In genomic region chr11:9222654-9223053, GRCh38 we compare ENCODE assay signal across 18 cellular contexts.
"Had no signal": no experiment of that assay in that cellular context is flagged by ENCODE, and none has a peak within 500 bp of the region (broad histone marks: within the 10 kb centered on the region; RNA-seq: fewer than 3 reads in every experiment).

No MANE protein-coding gene starts in this region.

- H3K27me3 ChIP-seq: esophagus squamous epithelium, heart right ventricle, upper lobe of right lung had no signal

- H3K9me3 Mint-ChIP-seq: activated CD4-positive, alpha-beta memory T cell treated with anti-CD3 and anti-CD28 coated beads, Interleukin-2, amount 10 ng/mL, durations not matched to agents 7 days and 5 days; activated CD4-positive, alpha-beta T cell treated with anti-CD3 and anti-CD28 coated beads, Interleukin-2, amount 10 ng/mL, durations not matched to agents 24 days and 14 days; activated naive CD4-positive, alpha-beta T cell treated with anti-CD3 and anti-CD28 coated beads for 36 hours; activated T-cell treated with anti-CD3 and anti-CD28 coated beads, Interleukin-2, amount 50 U/mL, for 72 hours; memory B cell; stimulated activated naive B cell treated with anti-CD40 and anti-IgM and Interleukin-4, amounts not matched to agents 10 μg/mL and 1 μg/mL and 100 μg/mL, for 72 hours had no signal

- H3K4me1 Mint-ChIP-seq: activated CD4-positive, alpha-beta memory T cell treated with anti-CD3 and anti-CD28 coated beads, Interleukin-2, amount 10 ng/mL, durations not matched to agents 7 days and 5 days had no signal

- H3K27me3 Mint-ChIP-seq: activated CD4-positive, alpha-beta memory T cell treated with anti-CD3 and anti-CD28 coated beads, Interleukin-2, amount 10 ng/mL, durations not matched to agents 7 days and 5 days; activated CD4-positive, alpha-beta T cell treated with anti-CD3 and anti-CD28 coated beads, Interleukin-2, amount 10 ng/mL, durations not matched to agents 24 days and 14 days; memory B cell; stimulated activated naive B cell treated with anti-CD40 and anti-IgM and Interleukin-4, amounts not matched to agents 10 μg/mL and 1 μg/mL and 100 μg/mL, for 72 hours had no signal

- DNase-seq: activated CD4-positive, alpha-beta memory T cell treated with anti-CD3 and anti-CD28 coated beads, Interleukin-2, amount 10 ng/mL, durations not matched to agents 7 days and 5 days; activated CD4-positive, alpha-beta T cell treated with anti-CD3 and anti-CD28 coated beads, Interleukin-2, amount 10 ng/mL, durations not matched to agents 24 days and 14 days; activated effector memory CD4-positive, alpha-beta T cell treated with Interleukin-2 at 50 U/mL for 16 hours; activated naive CD4-positive, alpha-beta T cell treated with anti-CD3 and anti-CD28 coated beads for 36 hours; activated T-cell treated with anti-CD3 and anti-CD28 coated beads, Interleukin-2, amount 50 U/mL, for 72 hours; amygdala; dermis blood vessel endothelial cell; esophagus squamous epithelium; heart right ventricle; islet precursor cell; left colon; stimulated activated CD4-positive, alpha-beta T cell treated with anti-CD3 and anti-CD28 coated beads, Interleukin-2, amount 100 ng/mL, for 48 hours; stimulated activated CD8-positive, alpha-beta memory T cell treated with anti-CD3 and anti-CD28 coated beads, Interleukin-4, amount 100 ng/mL, for 48 hours; stimulated activated naive B cell treated with anti-CD40 and anti-IgM and Interleukin-4, amounts not matched to agents 10 μg/mL and 1 μg/mL and 100 μg/mL, for 72 hours; upper lobe of right lung had no signal

- H3K27ac Mint-ChIP-seq: activated CD4-positive, alpha-beta memory T cell treated with anti-CD3 and anti-CD28 coated beads, Interleukin-2, amount 10 ng/mL, durations not matched to agents 7 days and 5 days; activated CD4-positive, alpha-beta T cell treated with anti-CD3 and anti-CD28 coated beads, Interleukin-2, amount 10 ng/mL, durations not matched to agents 24 days and 14 days; activated naive CD4-positive, alpha-beta T cell treated with anti-CD3 and anti-CD28 coated beads for 36 hours; activated T-cell treated with anti-CD3 and anti-CD28 coated beads, Interleukin-2, amount 50 U/mL, for 72 hours; memory B cell; stimulated activated naive B cell treated with anti-CD40 and anti-IgM and Interleukin-4, amounts not matched to agents 10 μg/mL and 1 μg/mL and 100 μg/mL, for 72 hours had no signal

- H3K27ac ChIP-seq: esophagus squamous epithelium, heart right ventricle, prostate gland, upper lobe of right lung, VCaP had no signal

- H3K4me3 Mint-ChIP-seq: activated CD4-positive, alpha-beta memory T cell treated with anti-CD3 and anti-CD28 coated beads, Interleukin-2, amount 10 ng/mL, durations not matched to agents 7 days and 5 days; activated CD4-positive, alpha-beta T cell treated with anti-CD3 and anti-CD28 coated beads, Interleukin-2, amount 10 ng/mL, durations not matched to agents 24 days and 14 days; activated naive CD4-positive, alpha-beta T cell treated with anti-CD3 and anti-CD28 coated beads for 36 hours; activated T-cell treated with anti-CD3 and anti-CD28 coated beads, Interleukin-2, amount 50 U/mL, for 72 hours; memory B cell; stimulated activated naive B cell treated with anti-CD40 and anti-IgM and Interleukin-4, amounts not matched to agents 10 μg/mL and 1 μg/mL and 100 μg/mL, for 72 hours had no signal

- H3K4me3 ChIP-seq: esophagus squamous epithelium, heart right ventricle, prostate gland, upper lobe of right lung had no signal

- H3K36me3 Mint-ChIP-seq: memory B cell had no signal
